ENCODE assay signal across 1 cellular context in genomic region chr21:42875811-42876210, GRCh38. TPM values are rescaled to one million over a fixed set of nuclear protein-coding genes. Genes with fewer than 3 reads are reported as not detected.
"Had no signal": no experiment of that assay in that cellular context is flagged by ENCODE, and none has a peak within 500 bp of the region (broad histone marks: within the 10 kb centered on the region; RNA-seq: fewer than 3 reads in every experiment).

No MANE protein-coding gene starts in this region.

RNA-seq across cellular contexts. Expression of gene ERVH48-1, which starts 49.6 kb away (rescaled TPM):
- total RNA-seq: GM12878 had no signal
